In genomic region chr2:55876425-55877084, GRCh38 we compare ENCODE assay signal across 18 cellular contexts. TPM values are rescaled to one million over a fixed set of nuclear protein-coding genes. Genes with fewer than 3 reads are reported as not detected.
"Had no signal": no experiment of that assay in that cellular context is flagged by ENCODE, and none has a peak within 500 bp of the region (broad histone marks: within the 10 kb centered on the region; RNA-seq: fewer than 3 reads in every experiment).

No MANE protein-coding gene starts in this region.

- H3K4me1 ChIP-seq: adrenal gland, esophagus muscularis mucosa, psoas muscle, tibial nerve, uterus had no signal

- H3K36me3 Mint-ChIP-seq: activated naive CD4-positive, alpha-beta T cell treated with anti-CD3 and anti-CD28 coated beads, Interleukin-2, amount 10 ng/mL, durations not matched to agents 7 days and 5 days; brain; stimulated activated effector memory CD8-positive, alpha-beta T cell treated with anti-CD3 and anti-CD28 coated beads, Interleukin-12 subunit alpha, Interleukin-12 subunit beta, amount 100 ng/mL, for 72 hours had no signal

- H3K4me3 ChIP-seq: adrenal gland, coronary artery, esophagus muscularis mucosa, psoas muscle, tibial nerve, uterus had no signal

- DNase-seq: activated CD4-positive, alpha-beta T cell treated with anti-CD3 and anti-CD28 coated beads, Interleukin-2, amount 50 U/mL, for 48 hours; activated naive CD4-positive, alpha-beta T cell treated with anti-CD3 and anti-CD28 coated beads, Interleukin-2, amount 10 ng/mL, durations not matched to agents 7 days and 5 days; adrenal gland; head of caudate nucleus; kidney glomerular epithelial cell; occipital lobe; psoas muscle; T-helper 1 cell; uterus; WERI-Rb-1 had no signal

- H3K27me3 Mint-ChIP-seq: activated naive CD4-positive, alpha-beta T cell treated with anti-CD3 and anti-CD28 coated beads, Interleukin-2, amount 10 ng/mL, durations not matched to agents 7 days and 5 days; activated T-helper 17 cell treated with anti-CD3 and anti-CD28 coated beads, Interleukin-2, amount 50 U/mL, for 72 hours; central memory CD8-positive, alpha-beta T cell had no signal

- ATAC-seq: activated T-helper 17 cell treated with anti-CD3 and anti-CD28 coated beads, Interleukin-2, amount 50 U/mL, for 72 hours; psoas muscle; stimulated activated effector memory CD8-positive, alpha-beta T cell treated with anti-CD3 and anti-CD28 coated beads, Interleukin-12 subunit alpha, Interleukin-12 subunit beta, amount 100 ng/mL, for 72 hours had no signal

- H3K27ac Mint-ChIP-seq: activated naive CD4-positive, alpha-beta T cell treated with anti-CD3 and anti-CD28 coated beads, Interleukin-2, amount 10 ng/mL, durations not matched to agents 7 days and 5 days; activated T-helper 17 cell treated with anti-CD3 and anti-CD28 coated beads, Interleukin-2, amount 50 U/mL, for 72 hours; brain; nephron; stimulated activated effector memory CD8-positive, alpha-beta T cell treated with anti-CD3 and anti-CD28 coated beads, Interleukin-12 subunit alpha, Interleukin-12 subunit beta, amount 100 ng/mL, for 72 hours had no signal

- H3K27ac ChIP-seq: adrenal gland, esophagus muscularis mucosa, psoas muscle, tibial nerve, uterus, WERI-Rb-1 had no signal

- H3K4me3 Mint-ChIP-seq: activated naive CD4-positive, alpha-beta T cell treated with anti-CD3 and anti-CD28 coated beads, Interleukin-2, amount 10 ng/mL, durations not matched to agents 7 days and 5 days; activated T-helper 17 cell treated with anti-CD3 and anti-CD28 coated beads, Interleukin-2, amount 50 U/mL, for 72 hours; brain; central memory CD8-positive, alpha-beta T cell; nephron; stimulated activated effector memory CD8-positive, alpha-beta T cell treated with anti-CD3 and anti-CD28 coated beads, Interleukin-12 subunit alpha, Interleukin-12 subunit beta, amount 100 ng/mL, for 72 hours had no signal

- H3K9me3 ChIP-seq: adrenal gland, esophagus muscularis mucosa, psoas muscle, tibial nerve, uterus had no signal

- H3K36me3 ChIP-seq: adrenal gland, esophagus muscularis mucosa, tibial nerve, uterus, WERI-Rb-1 had no signal

- H3K27me3 ChIP-seq: adrenal gland, esophagus muscularis mucosa, tibial nerve, uterus had no signal

- H3K4me1 Mint-ChIP-seq: activated naive CD4-positive, alpha-beta T cell treated with anti-CD3 and anti-CD28 coated beads, Interleukin-2, amount 10 ng/mL, durations not matched to agents 7 days and 5 days; activated T-helper 17 cell treated with anti-CD3 and anti-CD28 coated beads, Interleukin-2, amount 50 U/mL, for 72 hours; brain; central memory CD8-positive, alpha-beta T cell; stimulated activated effector memory CD8-positive, alpha-beta T cell treated with anti-CD3 and anti-CD28 coated beads, Interleukin-12 subunit alpha, Interleukin-12 subunit beta, amount 100 ng/mL, for 72 hours had no signal

- H3K9me3 Mint-ChIP-seq: activated naive CD4-positive, alpha-beta T cell treated with anti-CD3 and anti-CD28 coated beads, Interleukin-2, amount 10 ng/mL, durations not matched to agents 7 days and 5 days; activated T-helper 17 cell treated with anti-CD3 and anti-CD28 coated beads, Interleukin-2, amount 50 U/mL, for 72 hours; brain; central memory CD8-positive, alpha-beta T cell; nephron had no signal

RNA-seq across cellular contexts. Expression of gene EFEMP1, which starts 47.0 kb away (rescaled TPM):
- total RNA-seq: activated T-helper 17 cell treated with anti-CD3 and anti-CD28 coated beads, Interleukin-2, amount 50 U/mL, for 72 hours had no signal
